Comparison of ENCODE assay signal across 16 cellular contexts in genomic region chr2:106547516-106547915, GRCh38.
DNase-seq lines count a peak whose midpoint lies in the region; ATAC-seq and TF ChIP-seq lines count a peak whose summit lies in the region.
"Had no signal": no experiment of that assay in that cellular context is flagged by ENCODE, and none has a peak within 500 bp of the region (broad histone marks: within the 10 kb centered on the region; RNA-seq: fewer than 3 reads in every experiment).

No MANE protein-coding gene starts in this region.

- H2BK12ac ChIP-seq in neuronal stem cell (ENCODE audit: low read length), result no peak overlapping the region

- no peaks in the 10 kb centered on the region for H3K9me2 ChIP-seq in Loucy (replicated peaks; ENCODE audit: low read depth, low read length)

- H4K8ac ChIP-seq in neuronal stem cell (ENCODE audit: low read depth, low read length), result no peak overlapping the region

- DNase-seq in coronary artery (ENCODE audit: low spot score) (no peak), neuronal stem cell (ENCODE audit: low spot score) (no peak), AML-193 (lab: John Stamatoyannopoulos, UW) (no peak)
- DNase-seq: BE2C; C1 segment of cervical spinal cord; CD4-positive, alpha-beta T cell; DMS153; DMS79; GDM1; HCEC 1CT; KBM-7 had no signal

- H2BK120ac ChIP-seq in neuronal stem cell (ENCODE audit: low read depth, low read length), result no peak overlapping the region

- H3K36me3 ChIP-seq in Loucy (ENCODE audit: insufficient read depth, low read length) (no peaks in the 10 kb centered on the region), neuronal stem cell (replicated peaks in 1 of 2; ENCODE audit: control insufficient read depth in 2 of 2, insufficient read depth in 2 of 2, low read length in 2 of 2) (no peaks in the 10 kb centered on the region)
- H3K36me3 ChIP-seq: BE2C had no signal

- peaks cover 24% of the 10 kb centered on the region for H3K4me1 ChIP-seq in Loucy (ENCODE audit: insufficient read depth, low read length, poor library complexity, severe bottlenecking)
- H3K4me1 ChIP-seq in neuronal stem cell (ENCODE audit: control insufficient read depth in 2 of 2, insufficient read depth in 1 of 2, low read depth in 1 of 2, low read length in 2 of 2), result no peaks in the 10 kb centered on the region
- H3K4me1 ChIP-seq: BE2C had no signal

- H2BK15ac ChIP-seq in neuronal stem cell (ENCODE audit: low read length), result no peak overlapping the region

- no peaks in the 10 kb centered on the region for H3K79me2 ChIP-seq in Loucy (ENCODE audit: insufficient read depth, low read length)

- no peak overlapping the region for H3K27ac ChIP-seq in coronary artery
- H3K27ac ChIP-seq in neuronal stem cell (replicated peaks; ENCODE audit: low read length), result no peak overlapping the region

- H3K27me3 ChIP-seq in Loucy (ENCODE audit: insufficient read depth, low read length, poor library complexity, severe bottlenecking), result no peaks in the 10 kb centered on the region
- H3K27me3 ChIP-seq in neuronal stem cell (ENCODE audit: control insufficient read depth in 3 of 3, insufficient read depth in 3 of 3, low read depth in 1 of 3, low read length in 3 of 3), result peaks cover 0 to 13% (median 1%) of the 10 kb centered on the region in 3 experiments
- H3K27me3 ChIP-seq: BE2C had no signal

- H3K9ac ChIP-seq in Loucy (ENCODE audit: low read depth, low read length, poor library complexity, severe bottlenecking) (peak overlapping the region; percentile 31), neuronal stem cell (ENCODE audit: low read depth, low read length, poor library complexity) (no peak overlapping the region)

- ATAC-seq in HG03342 (IDR thresholded peaks at IDR 0.05; ENCODE audit: unreplicated experiment) (no peak), HG03045 (IDR thresholded peaks at IDR 0.05; ENCODE audit: unreplicated experiment) (no peak)
- ATAC-seq: GM23338, HepG2 had no signal

- peaks cover 7% of the 10 kb centered on the region; the same call in 1 of the 2 replicates for H3F3A ChIP-seq in Loucy (ENCODE audit: low read depth)

- no peaks in the 10 kb centered on the region for H4K20me1 ChIP-seq in Loucy (ENCODE audit: insufficient read depth, low read length, poor library complexity, severe bottlenecking)

- no peak overlapping the region for H3K23ac ChIP-seq in neuronal stem cell (ENCODE audit: low read depth, low read length, poor library complexity)

- H2AFZ ChIP-seq in Loucy (ENCODE audit: low read length), result peak overlapping the region; percentile 81
- H2AFZ ChIP-seq in neuronal stem cell (ENCODE audit: low read length), result peak overlapping the region; percentile 11

- WGBS in neuronal stem cell (ENCODE audit: extremely low coverage in 2 of 2, insufficient read length in 2 of 2, insufficient replicate concordance in 1 of 2), 2 donors, result no CpG with 5 or more reads among the region's 3 CpGs

- TF ChIP-seq CTCF in Loucy (conservative IDR thresholded peaks at IDR 0.05; ENCODE audit: low read length) (no peak), coronary artery (IDR thresholded peaks at IDR 0.05) (no peak)

- no peak overlapping the region for H4K91ac ChIP-seq in neuronal stem cell (ENCODE audit: low read depth, low read length, poor library complexity)

- H3K4me2 ChIP-seq in Loucy (ENCODE audit: low read depth, low read length, poor library complexity, severe bottlenecking), result peak overlapping the region; percentile 69
- H3K4me2 ChIP-seq in neuronal stem cell (ENCODE audit: insufficient read depth, low read length, poor library complexity, severe bottlenecking), result no peak overlapping the region
- H3K4me2 ChIP-seq: GM23338 had no signal

- no peak overlapping the region for H3K18ac ChIP-seq in neuronal stem cell (ENCODE audit: low read length)

- H3K14ac ChIP-seq in neuronal stem cell (ENCODE audit: low read length), result no peak overlapping the region

- H3K4me3 ChIP-seq in Loucy (ENCODE audit: low read length, poor library complexity, severe bottlenecking) (no peak overlapping the region), coronary artery (peak overlapping the region; percentile 50), neuronal stem cell (ENCODE audit: low read length in 2 of 2) (no peak overlapping the region)
- H3K4me3 ChIP-seq: GM23338 had no signal

- no peaks in the 10 kb centered on the region for H3K79me1 ChIP-seq in neuronal stem cell (ENCODE audit: low read depth, low read length)

- no peak overlapping the region for H2AK5ac ChIP-seq in neuronal stem cell (ENCODE audit: low read depth, low read length)

- no peak overlapping the region for H3K4ac ChIP-seq in neuronal stem cell (ENCODE audit: low read length)

- H3K9me3 ChIP-seq in Loucy (ENCODE audit: insufficient read depth, low read depth, low read length) (no peaks in the 10 kb centered on the region), neuronal stem cell (replicated peaks in 1 of 2; ENCODE audit: control insufficient read depth in 2 of 2, insufficient read depth in 1 of 2, low read depth in 1 of 2, low read length in 2 of 2) (no peaks in the 10 kb centered on the region)
- H3K9me3 ChIP-seq: BE2C had no signal

- H2BK5ac ChIP-seq in neuronal stem cell (ENCODE audit: low read length), result no peak overlapping the region
